11 cellular contexts compared by ENCODE assay signal in the genomic region with DNA sequence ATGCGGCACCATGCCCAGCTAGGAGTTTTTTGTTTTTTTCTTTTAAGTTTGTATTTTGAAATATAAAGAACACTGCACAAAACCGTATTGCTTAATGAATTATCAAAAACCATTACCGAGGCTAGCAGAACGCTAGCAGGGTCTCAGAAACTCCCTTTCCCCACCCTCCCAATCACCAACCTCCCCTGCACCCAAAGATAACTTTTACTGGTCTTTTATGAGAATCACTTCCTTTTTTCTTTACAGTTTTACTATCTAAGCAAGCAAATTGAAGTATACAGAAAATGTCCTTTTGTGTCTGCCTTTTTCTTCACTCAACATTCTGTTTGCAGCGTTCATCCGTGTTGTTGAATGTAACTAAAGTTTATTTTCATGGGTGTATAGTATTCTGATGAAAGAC. TPM values are rescaled to one million over a fixed set of nuclear protein-coding genes. Genes with fewer than 3 reads are reported as not detected.
"Had no signal": no experiment of that assay in that cellular context is flagged by ENCODE, and none has a peak within 500 bp of the region (broad histone marks: within the 10 kb centered on the region; RNA-seq: fewer than 3 reads in every experiment).

No MANE protein-coding gene starts in this region.

- H3K27ac Mint-ChIP-seq: activated naive CD4-positive, alpha-beta T cell treated with anti-CD3 and anti-CD28 coated beads, Interleukin-2, amount 50 U/mL, for 24 hours; mesothelial cell of epicardium; naive thymus-derived CD4-positive, alpha-beta T cell had no signal

- H3K4me3 Mint-ChIP-seq: activated naive CD4-positive, alpha-beta T cell treated with anti-CD3 and anti-CD28 coated beads, Interleukin-2, amount 50 U/mL, for 24 hours; mesothelial cell of epicardium; naive thymus-derived CD4-positive, alpha-beta T cell had no signal

- H3K9me3 ChIP-seq: tibial nerve, vagina had no signal

- H3K36me3 Mint-ChIP-seq: activated naive CD4-positive, alpha-beta T cell treated with anti-CD3 and anti-CD28 coated beads, Interleukin-2, amount 50 U/mL, for 24 hours; mesothelial cell of epicardium; naive thymus-derived CD4-positive, alpha-beta T cell had no signal

- H3K36me3 ChIP-seq: tibial nerve, vagina had no signal

- H3K9me3 Mint-ChIP-seq: activated naive CD4-positive, alpha-beta T cell treated with anti-CD3 and anti-CD28 coated beads, Interleukin-2, amount 50 U/mL, for 24 hours; mesothelial cell of epicardium; naive thymus-derived CD4-positive, alpha-beta T cell had no signal

- H3K27me3 Mint-ChIP-seq: activated naive CD4-positive, alpha-beta T cell treated with anti-CD3 and anti-CD28 coated beads, Interleukin-2, amount 50 U/mL, for 24 hours had no signal

- H3K27me3 ChIP-seq: tibial nerve, vagina had no signal

- ATAC-seq: esophagus mucosa; naive thymus-derived CD4-positive, alpha-beta T cell; right cardiac atrium had no signal

- DNase-seq: anterior cingulate cortex; cerebellar nuclear complex; glutamatergic neuron; naive thymus-derived CD4-positive, alpha-beta T cell had no signal

- H3K4me3 ChIP-seq: smooth muscle cell, tibial nerve, vagina had no signal

RNA-seq across cellular contexts. Expression of gene CCL26, which starts 46.7 kb away (rescaled TPM):
- polyA plus RNA-seq: naive thymus-derived CD4-positive, alpha-beta T cell had no signal
